ENCODE assay signal across 1 cellular context in the genomic region with DNA sequence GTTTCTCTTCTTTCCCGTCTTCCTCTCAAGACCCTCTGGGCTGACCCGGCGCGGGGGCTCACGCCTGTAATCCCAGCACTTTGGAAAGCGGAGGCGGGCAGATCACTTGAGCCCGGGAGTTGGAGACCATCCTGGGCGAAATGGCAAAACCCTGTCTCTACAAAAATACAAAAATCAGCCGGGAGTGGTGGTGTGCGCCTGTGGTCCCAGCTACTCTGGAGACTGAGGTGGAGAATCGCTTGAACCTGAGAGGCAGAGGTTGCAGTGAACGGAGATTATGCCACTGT.
TF ChIP-seq lines count a peak whose summit lies in the region.

No MANE protein-coding gene starts in this region.

TF ChIP-seq in GM23338, 12 proteins besides CTCF, POLR2A, EP300 and RAD21:
- TF ChIP-seq EZH2 (IDR thresholded peaks at IDR 0.05; ENCODE audit: low read depth, unreplicated experiment) (peak; percentile 66), CREB1 (CRISPR knock-in tag; IDR thresholded peaks at IDR 0.05; ENCODE audit: low read depth) (no peak)
